ENCODE assay signal across 23 cellular contexts in the genomic region with DNA sequence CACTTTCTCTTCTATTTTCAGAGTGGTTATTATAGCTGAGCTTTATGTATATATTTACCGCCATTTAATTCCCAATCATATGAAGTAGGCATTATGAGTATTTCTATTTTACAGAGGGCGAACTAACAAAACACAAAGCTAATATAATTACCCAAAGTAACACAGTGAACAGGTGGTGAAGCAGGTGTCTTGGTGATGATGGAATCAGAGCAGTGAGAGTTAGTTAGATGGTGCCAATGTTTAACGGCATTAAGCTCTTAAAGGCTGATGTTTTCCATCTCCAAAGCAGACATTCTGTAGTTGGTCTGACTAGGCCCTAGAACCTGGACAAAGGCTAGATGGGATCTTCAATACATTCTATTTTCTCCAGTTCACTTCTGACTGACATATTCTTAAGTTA.
"Had no signal": no experiment of that assay in that cellular context is flagged by ENCODE, and none has a peak within 500 bp of the region (broad histone marks: within the 10 kb centered on the region; RNA-seq: fewer than 3 reads in every experiment).

No MANE protein-coding gene starts in this region.

- ATAC-seq: activated CD8-positive, alpha-beta memory T cell treated with anti-CD3 and anti-CD28 coated beads, Interleukin-2, amount 10 ng/mL, durations not matched to agents 7 days and 5 days; activated CD8-positive, alpha-beta T cell treated with anti-CD3 and anti-CD28 coated beads for 36 hours; naive thymus-derived CD4-positive, alpha-beta T cell; right lobe of liver had no signal

- H3K27me3 Mint-ChIP-seq: activated CD4-positive, alpha-beta T cell treated with anti-CD3 and anti-CD28 coated beads, Interleukin-2, amount 10 ng/mL, durations not matched to agents 7 days and 5 days; activated CD8-positive, alpha-beta memory T cell treated with anti-CD3 and anti-CD28 coated beads, Interleukin-2, amount 10 ng/mL, durations not matched to agents 7 days and 5 days; activated CD8-positive, alpha-beta T cell treated with anti-CD3 and anti-CD28 coated beads for 36 hours; activated naive CD4-positive, alpha-beta T cell treated with anti-CD3 and anti-CD28 coated beads, Interleukin-2, amount 50 U/mL, for 24 hours; brain; naive thymus-derived CD4-positive, alpha-beta T cell; stimulated activated naive CD8-positive, alpha-beta T cell treated with anti-CD3 and anti-CD28 coated beads, Interleukin-15, Interleukin-2, amounts not matched to agents 100 ng/mL and 50 ng/mL, for 24 hours had no signal

- FAIRE-seq: colon, frontal cortex had no signal

- H3K9me3 Mint-ChIP-seq: activated CD4-positive, alpha-beta T cell treated with anti-CD3 and anti-CD28 coated beads, Interleukin-2, amount 10 ng/mL, durations not matched to agents 7 days and 5 days; activated CD8-positive, alpha-beta T cell treated with anti-CD3 and anti-CD28 coated beads for 36 hours; activated naive CD4-positive, alpha-beta T cell treated with anti-CD3 and anti-CD28 coated beads, Interleukin-2, amount 50 U/mL, for 24 hours; brain; naive thymus-derived CD4-positive, alpha-beta T cell; neural progenitor cell; stimulated activated naive CD8-positive, alpha-beta T cell treated with anti-CD3 and anti-CD28 coated beads, Interleukin-15, Interleukin-2, amounts not matched to agents 100 ng/mL and 50 ng/mL, for 24 hours had no signal

- H3K4me1 Mint-ChIP-seq: activated CD4-positive, alpha-beta T cell treated with anti-CD3 and anti-CD28 coated beads, Interleukin-2, amount 10 ng/mL, durations not matched to agents 7 days and 5 days; activated CD8-positive, alpha-beta memory T cell treated with anti-CD3 and anti-CD28 coated beads, Interleukin-2, amount 10 ng/mL, durations not matched to agents 7 days and 5 days; activated naive CD4-positive, alpha-beta T cell treated with anti-CD3 and anti-CD28 coated beads, Interleukin-2, amount 50 U/mL, for 24 hours; brain; neural progenitor cell had no signal

- H3K9me3 ChIP-seq: esophagus muscularis mucosa, right lobe of liver, thyroid gland had no signal

- H3K36me3 Mint-ChIP-seq: activated CD8-positive, alpha-beta memory T cell treated with anti-CD3 and anti-CD28 coated beads, Interleukin-2, amount 10 ng/mL, durations not matched to agents 7 days and 5 days; activated naive CD4-positive, alpha-beta T cell treated with anti-CD3 and anti-CD28 coated beads, Interleukin-2, amount 50 U/mL, for 24 hours; brain; naive thymus-derived CD4-positive, alpha-beta T cell; neural progenitor cell had no signal

- H3K4me3 Mint-ChIP-seq: activated CD4-positive, alpha-beta T cell treated with anti-CD3 and anti-CD28 coated beads, Interleukin-2, amount 10 ng/mL, durations not matched to agents 7 days and 5 days; activated CD8-positive, alpha-beta memory T cell treated with anti-CD3 and anti-CD28 coated beads, Interleukin-2, amount 10 ng/mL, durations not matched to agents 7 days and 5 days; activated CD8-positive, alpha-beta T cell treated with anti-CD3 and anti-CD28 coated beads for 36 hours; activated naive CD4-positive, alpha-beta T cell treated with anti-CD3 and anti-CD28 coated beads, Interleukin-2, amount 50 U/mL, for 24 hours; brain; naive thymus-derived CD4-positive, alpha-beta T cell; neural progenitor cell; stimulated activated naive CD8-positive, alpha-beta T cell treated with anti-CD3 and anti-CD28 coated beads, Interleukin-15, Interleukin-2, amounts not matched to agents 100 ng/mL and 50 ng/mL, for 24 hours had no signal

- DNase-seq: activated CD4-positive, alpha-beta T cell treated with anti-CD3 and anti-CD28 coated beads, Interleukin-2, amount 10 ng/mL, durations not matched to agents 7 days and 5 days; activated CD8-positive, alpha-beta memory T cell treated with anti-CD3 and anti-CD28 coated beads, Interleukin-2, amount 10 ng/mL, durations not matched to agents 7 days and 5 days; activated CD8-positive, alpha-beta T cell treated with anti-CD3 and anti-CD28 coated beads for 36 hours; activated effector memory CD4-positive, alpha-beta T cell treated with anti-CD3 and anti-CD28 coated beads, Interleukin-2, amount 50 U/mL, for 16 hours; activated T-cell treated with anti-CD3 and anti-CD28 coated beads for 4 hours; aorta; glutamatergic neuron; hippocampal formation; kidney glomerular epithelial cell; left ventricle myocardium inferior; naive thymus-derived CD4-positive, alpha-beta T cell; posterior cingulate gyrus; right lobe of liver; stimulated activated CD4-positive, alpha-beta T cell treated with anti-CD3 and anti-CD28 coated beads, Interleukin-1b, Interleukin-23, amount 100 ng/mL, for 48 hours; substantia nigra; thyroid gland had no signal

- H3K27ac Mint-ChIP-seq: activated CD4-positive, alpha-beta T cell treated with anti-CD3 and anti-CD28 coated beads, Interleukin-2, amount 10 ng/mL, durations not matched to agents 7 days and 5 days; activated CD8-positive, alpha-beta memory T cell treated with anti-CD3 and anti-CD28 coated beads, Interleukin-2, amount 10 ng/mL, durations not matched to agents 7 days and 5 days; activated CD8-positive, alpha-beta T cell treated with anti-CD3 and anti-CD28 coated beads for 36 hours; activated naive CD4-positive, alpha-beta T cell treated with anti-CD3 and anti-CD28 coated beads, Interleukin-2, amount 50 U/mL, for 24 hours; brain; naive thymus-derived CD4-positive, alpha-beta T cell; neural progenitor cell; stimulated activated naive CD8-positive, alpha-beta T cell treated with anti-CD3 and anti-CD28 coated beads, Interleukin-15, Interleukin-2, amounts not matched to agents 100 ng/mL and 50 ng/mL, for 24 hours had no signal
